ENCODE assay signal across 1 cellular context in genomic region chr3:129315386-129315991, GRCh38.
TF ChIP-seq lines count a peak whose summit lies in the region.

No MANE protein-coding gene starts in this region.

TF ChIP-seq in HepG2, 621 proteins besides CTCF, POLR2A, EP300 and RAD21 (continued from another document):
- TF ChIP-seq ZNF276 (CRISPR knock-in tag; IDR thresholded peaks at IDR 0.05; ENCODE audit: low read depth) (no peak), RBM22 (optimal IDR thresholded peaks at IDR 0.05; ENCODE audit: low read length) (peak; percentile 58), ETS1 (CRISPR knock-in tag; IDR thresholded peaks at IDR 0.05) (0 out of 2 replicates have a peak, but pooled peaks have one; percentile 31), ZFP37 (CRISPR knock-in tag; IDR thresholded peaks at IDR 0.05; ENCODE audit: borderline replicate concordance) (no peak), ZC3H4 (CRISPR knock-in tag; IDR thresholded peaks at IDR 0.05; ENCODE audit: borderline replicate concordance) (peak; percentile 94), ZNF775 (CRISPR knock-in tag; IDR thresholded peaks at IDR 0.05; ENCODE audit: borderline replicate concordance) (no peak), TEAD3 (CRISPR knock-in tag; optimal IDR thresholded peaks at IDR 0.05; ENCODE audit: borderline replicate concordance) (no peak), ZNF713 (CRISPR knock-in tag; IDR thresholded peaks at IDR 0.05) (no peak), AFF4 (CRISPR knock-in tag; IDR thresholded peaks at IDR 0.05) (peak; percentile 90), KLF6 (CRISPR knock-in tag; IDR thresholded peaks at IDR 0.05) (peak; percentile 4; the same call in 1 of the 2 replicates), ZNF430 (CRISPR knock-in tag; IDR thresholded peaks at IDR 0.05) (0 out of 2 replicates have a peak, but pooled peaks have one; percentile 2), HIC2 (CRISPR knock-in tag; IDR thresholded peaks at IDR 0.05; ENCODE audit: low read depth) (0 out of 2 replicates have a peak, but pooled peaks have one; percentile 10), HNRNPLL (IDR thresholded peaks at IDR 0.05; ENCODE audit: low read depth, low read length, poor library complexity, severe bottlenecking) (no peak), AGO2 (optimal IDR thresholded peaks at IDR 0.05; ENCODE audit: low read depth, low read length) (peak; percentile 68), SIN3A (IDR thresholded peaks at IDR 0.05; ENCODE audit: borderline replicate concordance, low read depth, low read length) (0 out of 2 replicates have a peak, but pooled peaks have one; percentile 4), AKNA (CRISPR knock-in tag; IDR thresholded peaks at IDR 0.05; ENCODE audit: borderline replicate concordance) (no peak), WIZ (CRISPR knock-in tag; IDR thresholded peaks at IDR 0.05) (no peak), AHR (CRISPR knock-in tag; IDR thresholded peaks at IDR 0.05) (no peak), CREB3 (CRISPR knock-in tag; IDR thresholded peaks at IDR 0.05) (0 out of 2 replicates have a peak, but pooled peaks have one; percentile 39), RBFOX2 (IDR thresholded peaks at IDR 0.05; ENCODE audit: low read depth, low read length) (peak; percentile 3; the same call in 1 of the 2 replicates)
